23 cellular contexts compared by ENCODE assay signal in genomic region chr5:173550641-173551040, GRCh38.
"Had no signal": no experiment of that assay in that cellular context is flagged by ENCODE, and none has a peak within 500 bp of the region (broad histone marks: within the 10 kb centered on the region; RNA-seq: fewer than 3 reads in every experiment).

No MANE protein-coding gene starts in this region.

- ATAC-seq: esophagus mucosa, gastrocnemius medialis, heart right ventricle, left cardiac atrium, left lung, left ventricle myocardium superior, lower lobe of right lung had no signal

- H3K4me3 ChIP-seq: colonic mucosa, dorsolateral prefrontal cortex, esophagus squamous epithelium, gastrocnemius medialis, heart right ventricle, left lung, lower lobe of right lung had no signal

- H3K4me1 ChIP-seq: colonic mucosa, gastrocnemius medialis, left lung, lower lobe of right lung had no signal

- H3K27ac Mint-ChIP-seq: memory B cell had no signal

- H3K36me3 ChIP-seq: colonic mucosa, esophagus squamous epithelium, gastrocnemius medialis, heart right ventricle, left lung, lower lobe of right lung had no signal

- H3K27ac ChIP-seq: colonic mucosa, epithelial cell of prostate, esophagus squamous epithelium, gastrocnemius medialis, heart right ventricle, left lung, lower lobe of right lung had no signal

- DNase-seq: colonic mucosa; dermis blood vessel endothelial cell; dorsolateral prefrontal cortex; effector CD4-positive, alpha-beta T cell; effector memory CD4-positive, alpha-beta T cell; erythroblast; esophagus squamous epithelium; foreskin fibroblast; foreskin melanocyte; gastrocnemius medialis; glutamatergic neuron; head of caudate nucleus; heart right ventricle; hippocampal formation; left cardiac atrium; left lung; left ventricle myocardium superior; lower lobe of right lung; mesendoderm; midbrain had no signal

- H3K4me3 Mint-ChIP-seq: memory B cell had no signal

- H3K9me3 ChIP-seq: colonic mucosa, esophagus squamous epithelium, gastrocnemius medialis, heart right ventricle, left lung, lower lobe of right lung had no signal

- H3K36me3 Mint-ChIP-seq: memory B cell had no signal

- H3K27me3 ChIP-seq: colonic mucosa, gastrocnemius medialis had no signal
